Comparison of ENCODE assay signal across 1 cellular context in genomic region chr3:152097120-152097519, GRCh38.
TF ChIP-seq lines count a peak whose summit lies in the region.

No MANE protein-coding gene starts in this region.

TF ChIP-seq in GM23338, 12 proteins besides CTCF, POLR2A, EP300 and RAD21 (continued from another document):
- TF ChIP-seq ZNF462 (CRISPR knock-in tag; IDR thresholded peaks at IDR 0.05) (no peak), NANOG (IDR thresholded peaks at IDR 0.05; ENCODE audit: borderline replicate concordance) (no peak), STAT1 (IDR thresholded peaks at IDR 0.05; ENCODE audit: unreplicated experiment) (no peak), REST (IDR thresholded peaks at IDR 0.05; ENCODE audit: unreplicated experiment) (no peak)
TF ChIP-seq in GM23338: peak in this region for 0.
